Comparison of ENCODE assay signal across 1 cellular context in genomic region chr4:88573286-88573994, GRCh38.
TF ChIP-seq lines count a peak whose summit lies in the region.

No MANE protein-coding gene starts in this region.

TF ChIP-seq in SK-N-SH treated with all-trans-retinoic acid at 6 μM for 48 hours, 23 proteins besides CTCF, POLR2A, EP300 and RAD21 (continued from another document):
- TF ChIP-seq TSHZ2 (CRISPR knock-in tag; IDR thresholded peaks at IDR 0.05), result no peak
- TF ChIP-seq, protein P1, sequence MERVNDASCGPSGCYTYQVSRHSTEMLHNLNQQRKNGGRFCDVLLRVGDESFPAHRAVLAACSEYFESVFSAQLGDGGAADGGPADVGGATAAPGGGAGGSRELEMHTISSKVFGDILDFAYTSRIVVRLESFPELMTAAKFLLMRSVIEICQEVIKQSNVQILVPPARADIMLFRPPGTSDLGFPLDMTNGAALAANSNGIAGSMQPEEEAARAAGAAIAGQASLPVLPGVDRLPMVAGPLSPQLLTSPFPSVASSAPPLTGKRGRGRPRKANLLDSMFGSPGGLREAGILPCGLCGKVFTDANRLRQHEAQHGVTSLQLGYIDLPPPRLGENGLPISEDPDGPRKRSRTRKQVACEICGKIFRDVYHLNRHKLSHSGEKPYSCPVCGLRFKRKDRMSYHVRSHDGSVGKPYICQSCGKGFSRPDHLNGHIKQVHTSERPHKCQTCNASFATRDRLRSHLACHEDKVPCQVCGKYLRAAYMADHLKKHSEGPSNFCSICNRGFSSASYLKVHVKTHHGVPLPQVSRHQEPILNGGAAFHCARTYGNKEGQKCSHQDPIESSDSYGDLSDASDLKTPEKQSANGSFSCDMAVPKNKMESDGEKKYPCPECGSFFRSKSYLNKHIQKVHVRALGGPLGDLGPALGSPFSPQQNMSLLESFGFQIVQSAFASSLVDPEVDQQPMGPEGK (CRISPR knock-in tag; IDR thresholded peaks at IDR 0.05; ENCODE audit: borderline replicate concordance), result no peak
- no peak for TF ChIP-seq ESRRG (CRISPR knock-in tag; IDR thresholded peaks at IDR 0.05)
- no peak for TF ChIP-seq ZFP30 (CRISPR knock-in tag; IDR thresholded peaks at IDR 0.05)
- TF ChIP-seq, protein P2, sequence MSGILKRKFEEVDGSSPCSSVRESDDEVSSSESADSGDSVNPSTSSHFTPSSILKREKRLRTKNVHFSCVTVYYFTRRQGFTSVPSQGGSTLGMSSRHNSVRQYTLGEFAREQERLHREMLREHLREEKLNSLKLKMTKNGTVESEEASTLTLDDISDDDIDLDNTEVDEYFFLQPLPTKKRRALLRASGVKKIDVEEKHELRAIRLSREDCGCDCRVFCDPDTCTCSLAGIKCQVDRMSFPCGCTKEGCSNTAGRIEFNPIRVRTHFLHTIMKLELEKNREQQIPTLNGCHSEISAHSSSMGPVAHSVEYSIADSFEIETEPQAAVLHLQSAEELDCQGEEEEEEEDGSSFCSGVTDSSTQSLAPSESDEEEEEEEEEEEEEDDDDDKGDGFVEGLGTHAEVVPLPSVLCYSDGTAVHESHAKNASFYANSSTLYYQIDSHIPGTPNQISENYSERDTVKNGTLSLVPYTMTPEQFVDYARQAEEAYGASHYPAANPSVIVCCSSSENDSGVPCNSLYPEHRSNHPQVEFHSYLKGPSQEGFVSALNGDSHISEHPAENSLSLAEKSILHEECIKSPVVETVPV (CRISPR knock-in tag; IDR thresholded peaks at IDR 0.05), result no peak
- TF ChIP-seq POU6F1 (CRISPR knock-in tag; IDR thresholded peaks at IDR 0.05; ENCODE audit: borderline replicate concordance, low read depth), result no peak
- no peak for TF ChIP-seq ZC3H10 (CRISPR knock-in tag; IDR thresholded peaks at IDR 0.05)
- TF ChIP-seq ISL1 (CRISPR knock-in tag; IDR thresholded peaks at IDR 0.05), result no peak
